Comparison of ENCODE assay signal across 12 cellular contexts in the genomic region with DNA sequence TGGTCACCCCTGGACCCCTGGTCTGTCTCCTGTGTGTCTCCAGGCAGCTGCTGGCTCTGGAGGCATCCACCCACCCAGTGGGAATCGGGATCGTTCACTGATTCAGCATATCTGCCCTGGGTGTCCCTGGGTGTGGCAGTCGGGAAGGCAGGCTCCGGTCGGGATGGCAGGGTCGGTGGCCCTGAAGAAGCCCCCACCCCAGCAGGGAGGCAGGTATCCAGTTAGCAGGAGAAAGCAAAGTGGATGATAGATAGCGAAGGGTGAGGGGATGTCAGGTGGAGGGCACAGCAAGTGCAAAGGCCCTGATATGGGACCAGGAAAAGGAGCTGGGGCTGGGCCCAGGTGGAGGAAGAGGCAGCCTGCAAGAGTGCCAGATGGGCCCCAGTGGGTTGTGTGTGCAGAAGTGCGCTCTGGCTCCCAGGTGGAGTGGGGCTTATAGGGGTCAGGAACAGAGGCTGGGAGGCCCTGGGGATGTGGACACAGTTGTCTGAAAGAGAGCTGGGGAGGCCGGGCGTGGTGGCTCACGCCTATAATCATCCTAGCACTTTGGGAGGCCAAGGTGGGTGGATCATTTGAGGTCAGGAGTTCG. TPM values are rescaled to one million over a fixed set of nuclear protein-coding genes. Genes with fewer than 3 reads are reported as not detected.
DNase-seq lines count a peak whose midpoint lies in the region; ATAC-seq and TF ChIP-seq lines count a peak whose summit lies in the region.
"Had no signal": no experiment of that assay in that cellular context is flagged by ENCODE, and none has a peak within 500 bp of the region (broad histone marks: within the 10 kb centered on the region; RNA-seq: fewer than 3 reads in every experiment).

No MANE protein-coding gene starts in this region.

- H3K4me1 Mint-ChIP-seq in activated T-cell treated with anti-CD3 and anti-CD28 coated beads, Interleukin-2, amount 50 U/mL, for 24 hours (ENCODE audit: low read depth): peaks cover 76% of the 10 kb centered on the region
- peaks cover 78% of the 10 kb centered on the region for H3K4me1 Mint-ChIP-seq in activated CD4-positive, alpha-beta memory T cell treated with anti-CD3 and anti-CD28 coated beads, Interleukin-2, amount 10 ng/mL, durations not matched to agents 7 days and 5 days

- no peak for TF ChIP-seq CTCF in fibroblast of villous mesenchyme (IDR thresholded peaks at IDR 0.05; ENCODE audit: insufficient read depth, low read depth, low read length)
- no peak for TF ChIP-seq CTCF in testis (IDR thresholded peaks at IDR 0.05)

- H3K9me3 ChIP-seq in testis: no peaks in the 10 kb centered on the region

- intact Hi-C loops in testis (cut with DNase I; ENCODE audit: low total_unique reads): no loop called here

- H3K27me3 ChIP-seq in testis: no peaks in the 10 kb centered on the region

- peaks cover 23% of the 10 kb centered on the region for H3K27me3 Mint-ChIP-seq in activated T-cell treated with anti-CD3 and anti-CD28 coated beads, Interleukin-2, amount 50 U/mL, for 24 hours
- H3K27me3 Mint-ChIP-seq in activated CD4-positive, alpha-beta memory T cell treated with anti-CD3 and anti-CD28 coated beads, Interleukin-2, amount 10 ng/mL, durations not matched to agents 7 days and 5 days: peaks cover 5% of the 10 kb centered on the region

- H3K4me3 ChIP-seq in fibroblast of villous mesenchyme (ENCODE audit: low read depth, low read length) (peak overlapping the region; percentile 74), testis (no peak overlapping the region)

- DNase-seq in activated T-cell treated with anti-CD3 and anti-CD28 coated beads, Interleukin-2, amount 50 U/mL, for 24 hours: peak; percentile 37
- no peak for DNase-seq in activated T-cell treated with anti-CD3 and anti-CD28 coated beads, Interleukin-2, amount 50 U/mL, for 48 hours
- DNase-seq in activated CD4-positive, alpha-beta memory T cell treated with anti-CD3 and anti-CD28 coated beads, Interleukin-2, amount 10 ng/mL, durations not matched to agents 7 days and 5 days: no peak
- DNase-seq in fibroblast of villous mesenchyme (ENCODE audit: low read depth) (no peak), testis (no peak), germinal center (ENCODE audit: low spot score) (no peak), DMS153 (lab: John Stamatoyannopoulos, UW) (no peak)
- DNase-seq: NCI-H774, posterior cingulate gyrus had no signal

- CTCF ChIA-PET in activated CD4-positive, alpha-beta memory T cell treated with anti-CD3 and anti-CD28 coated beads, Interleukin-2, amount 10 ng/mL, durations not matched to agents 7 days and 5 days (lab: Charles Lee): interaction anchor here (1.0 to 2.3 kb wide), 7 partner anchors 10 to 143 kb away, joined by 3 to 10 read pairs (median 4); partner anchors contain the start of gene JUND

- peaks cover 62% of the 10 kb centered on the region for H3K4me1 ChIP-seq in testis

- peak overlapping the region; percentile 87 for H3K4me3 Mint-ChIP-seq in activated T-cell treated with anti-CD3 and anti-CD28 coated beads, Interleukin-2, amount 50 U/mL, for 24 hours
- H3K4me3 Mint-ChIP-seq in activated CD4-positive, alpha-beta memory T cell treated with anti-CD3 and anti-CD28 coated beads, Interleukin-2, amount 10 ng/mL, durations not matched to agents 7 days and 5 days: peak overlapping the region; percentile 94

- WGBS in testis, 2 donors: 71 to 84% methylated on average over 12 of the region's 12 CpGs

- peak overlapping the region; percentile 87 for H3K27ac Mint-ChIP-seq in activated T-cell treated with anti-CD3 and anti-CD28 coated beads, Interleukin-2, amount 50 U/mL, for 24 hours
- peak overlapping the region; percentile 91 for H3K27ac Mint-ChIP-seq in activated CD4-positive, alpha-beta memory T cell treated with anti-CD3 and anti-CD28 coated beads, Interleukin-2, amount 10 ng/mL, durations not matched to agents 7 days and 5 days

- no peaks in the 10 kb centered on the region for H3K36me3 ChIP-seq in testis (ENCODE audit: low read depth, missing control alignments)

- TF ChIP-seq POLR2A in testis (IDR thresholded peaks at IDR 0.05): no peak

- POLR2A ChIA-PET in activated CD4-positive, alpha-beta memory T cell treated with anti-CD3 and anti-CD28 coated beads, Interleukin-2, amount 10 ng/mL, durations not matched to agents 7 days and 5 days (lab: Charles Lee): interaction anchor here (1.1 to 9.6 kb wide), 15 partner anchors 7 to 411 kb away, joined by 3 to 115 read pairs (median 5); partner anchors contain the start of genes JUND, UBA52 and UPF1

- H3K27ac ChIP-seq in testis: peak overlapping the region; percentile 27 to 93
- H3K27ac ChIP-seq: C4-2B, KMS-11 had no signal

- H3K36me3 Mint-ChIP-seq in activated T-cell treated with anti-CD3 and anti-CD28 coated beads, Interleukin-2, amount 50 U/mL, for 24 hours (ENCODE audit: low read depth): peaks cover 35% of the 10 kb centered on the region
- peaks cover 15% of the 10 kb centered on the region for H3K36me3 Mint-ChIP-seq in activated CD4-positive, alpha-beta memory T cell treated with anti-CD3 and anti-CD28 coated beads, Interleukin-2, amount 10 ng/mL, durations not matched to agents 7 days and 5 days (ENCODE audit: low read depth)

- H3K9me3 Mint-ChIP-seq in activated T-cell treated with anti-CD3 and anti-CD28 coated beads, Interleukin-2, amount 50 U/mL, for 24 hours: no peaks in the 10 kb centered on the region
- no peaks in the 10 kb centered on the region for H3K9me3 Mint-ChIP-seq in activated CD4-positive, alpha-beta memory T cell treated with anti-CD3 and anti-CD28 coated beads, Interleukin-2, amount 10 ng/mL, durations not matched to agents 7 days and 5 days

- ATAC-seq in GM21515 (IDR thresholded peaks at IDR 0.05; ENCODE audit: unreplicated experiment): no peak

RNA-seq across cellular contexts. Expression of gene SSBP4, which starts 2.3 kb away (rescaled TPM):
- 100 to 1,000 TPM; 140 to 153 TPM for total RNA-seq in activated CD4-positive, alpha-beta memory T cell treated with anti-CD3 and anti-CD28 coated beads, Interleukin-2, amount 10 ng/mL, durations not matched to agents 7 days and 5 days
- total RNA-seq in fibroblast of villous mesenchyme (56.1 and 73.4 TPM in 2 replicates), testis (100 to 1,000 TPM in 1 of 2 donors, 10 to 100 TPM in 1; 90.3 to 118 TPM)
- 80.5 TPM for polyA plus RNA-seq in testis (ENCODE audit: insufficient read depth, low read depth, low replicate concordance)

RNA-seq across cellular contexts. Expression of gene ISYNA1, which starts 16.5 kb away (rescaled TPM):
- 10 to 100 TPM; 16.7 to 18.0 TPM for total RNA-seq in activated CD4-positive, alpha-beta memory T cell treated with anti-CD3 and anti-CD28 coated beads, Interleukin-2, amount 10 ng/mL, durations not matched to agents 7 days and 5 days
- total RNA-seq in fibroblast of villous mesenchyme (25.4 and 48.4 TPM in 2 replicates), testis (1,000 to 10,000 TPM in 1 of 2 donors, 100 to 1,000 TPM in 1; 1,000 to 1,122 TPM)
- 493 TPM for polyA plus RNA-seq in testis (ENCODE audit: insufficient read depth, low read depth, low replicate concordance)

RNA-seq across cellular contexts. Expression of gene LRRC25, which starts 24.0 kb away (rescaled TPM):
- not detected for total RNA-seq in activated CD4-positive, alpha-beta memory T cell treated with anti-CD3 and anti-CD28 coated beads, Interleukin-2, amount 10 ng/mL, durations not matched to agents 7 days and 5 days
- total RNA-seq in fibroblast of villous mesenchyme (under 0.01 TPM in 1 of 2 replicates, not detected in the other), testis (1 to 10 TPM; 1.6 to 4.0 TPM)
- polyA plus RNA-seq in testis (ENCODE audit: insufficient read depth, low read depth, low replicate concordance): 3.4 TPM

RNA-seq across cellular contexts. Expression of gene GDF15, which starts 35.5 kb away (rescaled TPM):
- not detected for total RNA-seq in activated CD4-positive, alpha-beta memory T cell treated with anti-CD3 and anti-CD28 coated beads, Interleukin-2, amount 10 ng/mL, durations not matched to agents 7 days and 5 days
- total RNA-seq in fibroblast of villous mesenchyme: 28.9 and 49.9 TPM in 2 replicates
- 1 to 10 TPM in 1 of 2 donors, under 1 TPM in 1; 0.93 to 2.5 TPM for total RNA-seq in testis
- 1.0 TPM for polyA plus RNA-seq in testis (ENCODE audit: insufficient read depth, low read depth, low replicate concordance)

Comparison
In these comparisons a context has a peak if more than half of its experiments do, and no peak if none do; other contexts are left out.
1. RNA of gene ISYNA1, which starts 16.5 kb away (total RNA-seq): 1,000 to 1,122 TPM in testis; 25.4 to 48.4 TPM in fibroblast of villous mesenchyme and 16.7 to 18.0 TPM in activated CD4-positive, alpha-beta memory T cell treated with anti-CD3 and anti-CD28 coated beads, Interleukin-2, amount 10 ng/mL, durations not matched to agents 7 days and 5 days; every median in the first group is over 10 times any median in the second.